ENCODE assay signal across 14 cellular contexts in genomic region chr5:2757563-2758311, GRCh38. TPM values are rescaled to one million over a fixed set of nuclear protein-coding genes. Genes with fewer than 3 reads are reported as not detected.
DNase-seq lines count a peak whose midpoint lies in the region; ATAC-seq and TF ChIP-seq lines count a peak whose summit lies in the region.
"Had no signal": no experiment of that assay in that cellular context is flagged by ENCODE, and none has a peak within 500 bp of the region (broad histone marks: within the 10 kb centered on the region; RNA-seq: fewer than 3 reads in every experiment).

No MANE protein-coding gene starts in this region.

- H3K4me1 Mint-ChIP-seq in T-cell, result peaks cover 10 to 16% (median 15%) of the 10 kb centered on the region in 3 donors

- CTCF ChIA-PET in HEK293 (lab: Yijun Ruan, JAX), result no interaction called here
- CTCF ChIA-PET in T-cell (lab: Charles Lee), result no interaction called here

- no peaks in the 10 kb centered on the region for H3K9me3 ChIP-seq in HEK293 (ENCODE audit: control insufficient read depth, insufficient read depth, low read depth, low read length)
- H3K9me3 ChIP-seq in SJSA1 (replicated peaks), result no peaks in the 10 kb centered on the region
- H3K9me3 ChIP-seq: neutrophil had no signal

- no peaks in the 10 kb centered on the region for H3K9me3 Mint-ChIP-seq in T-cell

- TF ChIP-seq CTCF in HEK293 (tag by site-specific recombination; IDR thresholded peaks at IDR 0.05) (no peak), foreskin fibroblast (IDR thresholded peaks at IDR 0.05; ENCODE audit: low read depth, low read length) (no peak)

- H3K27me3 ChIP-seq in SJSA1 (replicated peaks), result no peaks in the 10 kb centered on the region

- H3K36me3 ChIP-seq in HEK293 (ENCODE audit: control insufficient read depth in 2 of 2, insufficient read depth in 1 of 2, low read length in 2 of 2), result no peaks in the 10 kb centered on the region
- H3K36me3 ChIP-seq in SJSA1, result no peaks in the 10 kb centered on the region
- H3K36me3 ChIP-seq: brain microvascular endothelial cell, neutrophil had no signal

- no peak overlapping the region for H3K27ac ChIP-seq in HEK293 (ENCODE audit: extremely low read depth, low read depth, low read length)
- peak overlapping the region; percentile 24; the same call in 1 of the 2 replicates for H3K27ac ChIP-seq in SJSA1
- H3K27ac ChIP-seq: brain microvascular endothelial cell, neutrophil had no signal

- no peak for ATAC-seq in T-cell (replicated peaks in 1 of 4)
- ATAC-seq in HG02970 (IDR thresholded peaks at IDR 0.05; ENCODE audit: low FRiP score, unreplicated experiment), result no peak
- ATAC-seq: stimulated activated naive B cell treated with anti-CD40 and anti-IgM and Interleukin-4, amounts not matched to agents 10 μg/mL and 1 μg/mL and 100 μg/mL, for 72 hours had no signal

- DNase-seq in SJSA1 (ENCODE audit: low read depth in 1 of 2, low spot score in 2 of 2), result peak; percentile 92 to 95
- peak; percentile 91 to 92 for DNase-seq in foreskin fibroblast
- peak; percentile 74 for DNase-seq in renal cortical epithelial cell (ENCODE audit: low read depth)
- DNase-seq in middle frontal gyrus (ENCODE audit: extremely low spot score, low spot score), result no peak
- no peak for DNase-seq in T-cell
- DNase-seq in NCI-H526 (lab: John Stamatoyannopoulos, UW), result no peak
- DNase-seq: activated CD4-positive, CD25-positive, alpha-beta regulatory T cell treated with anti-CD3 and anti-CD28 coated beads, Interleukin-2, amount 50 U/mL, for 72 hours; brain microvascular endothelial cell; NCI-H510A treated with DMSO at 0.1 percent for 48 hours; stimulated activated naive B cell treated with anti-CD40 and anti-IgM and Interleukin-4, amounts not matched to agents 10 μg/mL and 1 μg/mL and 100 μg/mL, for 72 hours had no signal

- H3K4me1 ChIP-seq in HEK293 (ENCODE audit: control insufficient read depth, insufficient read depth, low read length) (no peaks in the 10 kb centered on the region), SJSA1 (replicated peaks) (peaks cover 35% of the 10 kb centered on the region)

- H3K27ac Mint-ChIP-seq in T-cell, result no peak overlapping the region

- peaks cover 42 to 57% of the 10 kb centered on the region in 2 donors for H3K27me3 Mint-ChIP-seq in T-cell

- H3K4me3 ChIP-seq in HEK293 (ENCODE audit: low read depth, low read length), result no peak overlapping the region
- H3K4me3 ChIP-seq in SJSA1, result no peak overlapping the region
- no peak overlapping the region for H3K4me3 ChIP-seq in foreskin fibroblast (ENCODE audit: low read depth in 1 of 2, low read length in 2 of 2)
- H3K4me3 ChIP-seq: SK-N-MC had no signal

- no peak overlapping the region for H3K4me3 Mint-ChIP-seq in T-cell

- POLR2A ChIA-PET in HEK293 (lab: Yijun Ruan, JAX), result no interaction called here
- POLR2A ChIA-PET in T-cell (lab: Charles Lee), result no interaction called here

- no peaks in the 10 kb centered on the region for H3K36me3 Mint-ChIP-seq in T-cell

TF ChIP-seq in HEK293, 187 proteins besides CTCF, POLR2A, EP300 and RAD21:
- TF ChIP-seq ZNF366 (tag by site-specific recombination; conservative IDR thresholded peaks at IDR 0.05) (no peak), ZFHX2 (tag by site-specific recombination; conservative IDR thresholded peaks at IDR 0.05) (peak; percentile 30; the same call in 1 of the 2 replicates), ZNF112 (tag by site-specific recombination; IDR thresholded peaks at IDR 0.05) (no peak), IKZF3 (tag by site-specific recombination; IDR thresholded peaks at IDR 0.05) (no peak), ZNF548 (tag by site-specific recombination; IDR thresholded peaks at IDR 0.05) (no peak), ZNF133 (tag by site-specific recombination; IDR thresholded peaks at IDR 0.05) (no peak), ZNF704 (tag by site-specific recombination; IDR thresholded peaks at IDR 0.05) (no peak), EGR2 (tag by site-specific recombination; IDR thresholded peaks at IDR 0.05; ENCODE audit: low read depth) (peak; percentile 61), ZNF624 (tag by site-specific recombination; IDR thresholded peaks at IDR 0.05) (no peak), ZNF341 (tag by site-specific recombination; IDR thresholded peaks at IDR 0.05; ENCODE audit: low read depth) (no peak), ZNF777 (tag by site-specific recombination; IDR thresholded peaks at IDR 0.05; ENCODE audit: borderline replicate concordance) (no peak), GFI1B (tag by site-specific recombination; IDR thresholded peaks at IDR 0.05) (no peak)

RNA-seq across cellular contexts. Expression of gene IRX2, which starts 6.3 kb away (rescaled TPM):
- 16.4 and 16.7 TPM in 2 replicates for total RNA-seq in SJSA1 (2014; rRNA removed; shearing (Covaris generic))
- total RNA-seq in renal cortical epithelial cell, result 6.1 and 20.5 TPM in 2 replicates
- under 1 TPM in 2 of 5 donors, not detected in 3; 0.13 to 0.26 TPM for total RNA-seq in T-cell

Comparison
In these comparisons a context has a peak if more than half of its experiments do, and no peak if none do; other contexts are left out.
1. DNase-seq: peak in SJSA1 (2 of 2), foreskin fibroblast (2 of 2) and renal cortical epithelial cell (single experiment); none in middle frontal gyrus (single experiment), T-cell (0 of 34) and NCI-H526 (0 of 2).